ENCODE assay signal across 8 cellular contexts in the genomic region with DNA sequence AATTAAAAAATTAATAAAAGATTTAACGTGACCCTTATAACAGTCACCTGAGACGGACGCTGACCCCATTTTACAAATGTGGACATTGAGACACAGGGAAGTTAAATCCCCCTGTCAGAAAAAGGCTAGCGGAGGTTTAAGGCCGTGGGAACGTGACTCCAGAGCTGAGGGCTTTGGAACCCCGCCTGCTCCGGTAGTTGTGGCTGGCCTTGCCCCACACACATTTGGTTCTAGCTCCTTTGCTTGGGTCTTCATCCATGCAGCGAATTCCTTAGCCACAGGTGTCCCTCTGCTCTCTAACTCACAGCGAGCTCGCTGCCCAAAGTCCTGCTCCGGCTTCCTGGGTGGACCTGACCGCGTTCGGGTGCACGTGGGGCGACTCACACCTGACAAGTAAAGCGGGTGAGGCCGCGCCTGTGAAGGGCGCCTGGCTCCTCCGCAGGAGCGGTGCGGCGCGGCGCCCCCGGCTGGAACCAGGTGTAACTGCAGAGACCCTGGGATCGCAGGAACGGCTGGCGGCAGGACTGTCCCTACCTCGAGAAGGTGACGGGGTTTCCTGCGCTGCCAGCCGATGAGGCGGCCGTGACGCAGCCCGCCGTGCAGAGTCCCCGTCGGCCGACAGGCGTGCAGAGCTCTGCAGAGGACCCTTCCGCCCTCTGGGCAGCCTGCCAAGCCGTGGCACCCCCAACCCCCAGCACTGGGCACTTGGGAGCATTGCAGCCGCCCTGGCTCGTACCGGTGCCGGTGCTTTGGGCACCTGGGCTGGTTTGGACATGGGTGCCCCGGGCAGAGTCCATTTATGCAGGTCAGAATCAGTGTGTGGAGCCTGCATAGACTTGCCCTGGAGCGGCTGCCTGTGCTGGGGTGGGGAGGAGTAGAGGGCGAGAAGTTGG. TPM values are rescaled to one million over a fixed set of nuclear protein-coding genes. Genes with fewer than 3 reads are reported as not detected.
DNase-seq lines count a peak whose midpoint lies in the region; ATAC-seq and TF ChIP-seq lines count a peak whose summit lies in the region.

No MANE protein-coding gene starts in this region.

- BruUV-seq in A673 (replicated peaks; lab: Mats Ljungman, UMichigan) = no TSS peak
- no TSS peak for BruUV-seq in Panc1 (replicated peaks; lab: Mats Ljungman, UMichigan)

- peaks cover 34% of the 10 kb centered on the region for H3K4me1 Mint-ChIP-seq in activated naive CD4-positive, alpha-beta T cell treated with anti-CD3 and anti-CD28 coated beads for 36 hours (ENCODE audit: low read depth)

- intact Hi-C loops in A673 (cut with micrococcal nuclease; ENCODE audit: unreplicated experiment) (no loop called here), Panc1 (cut with micrococcal nuclease; ENCODE audit: unreplicated experiment) (loop anchor here (5.0 kb wide), 1 partner anchor 84 kb away; no protein-coding TSS in a partner anchor), left ventricle myocardium inferior (cut with micrococcal nuclease) (no loop called here)
- intact Hi-C loops in activated naive CD4-positive, alpha-beta T cell treated with anti-CD3 and anti-CD28 coated beads for 36 hours (cut with micrococcal nuclease) = loop anchor here (1.0 to 5.0 kb wide), 8 partner anchors 9 to 349 kb away; a partner anchor contains a TSS

- peak overlapping the region; percentile 63 for H3K4me3 Mint-ChIP-seq in activated naive CD4-positive, alpha-beta T cell treated with anti-CD3 and anti-CD28 coated beads for 36 hours

- POLR2A ChIA-PET in A673 (lab: Charles Lee; ENCODE audit: low non-redundant PET) = no interaction called here
- POLR2A ChIA-PET in Panc1 (lab: Charles Lee) = interaction anchor here (0.6 to 0.7 kb wide), 3 partner anchors 93 to 428 kb away, joined by 3 to 6 read pairs (median 4); no protein-coding TSS in a partner anchor

- DNase-seq in A673 (ENCODE audit: low spot score) = no peak
- DNase-seq in GM19238 (ENCODE audit: insufficient read length, low spot score) = peak; percentile 70
- no peak for DNase-seq in Panc1 (ENCODE audit: low read depth, low spot score)
- DNase-seq in activated naive CD4-positive, alpha-beta T cell treated with anti-CD3 and anti-CD28 coated beads for 36 hours = peak; percentile 91
- peak; percentile 50 for DNase-seq in left ventricle myocardium inferior
- no peak for DNase-seq in retinal pigment epithelial cell (ENCODE audit: low read depth)
- no peak for DNase-seq in SW 1271 (lab: John Stamatoyannopoulos, UW)

- TF ChIP-seq CTCF in A673 (conservative IDR thresholded peaks at IDR 0.05; ENCODE audit: low read depth, low read length) (peak; percentile 48), Panc1 (IDR thresholded peaks at IDR 0.05) (peak; percentile 94), left ventricle myocardium inferior (IDR thresholded peaks at IDR 0.05; ENCODE audit: borderline replicate concordance) (peak; percentile 73), retinal pigment epithelial cell (conservative IDR thresholded peaks at IDR 0.05; ENCODE audit: low read depth, low read length) (peak; percentile 73)

- no peaks in the 10 kb centered on the region for H3K36me3 Mint-ChIP-seq in activated naive CD4-positive, alpha-beta T cell treated with anti-CD3 and anti-CD28 coated beads for 36 hours (ENCODE audit: low read depth)

- H3K4me1 ChIP-seq in A673 (ENCODE audit: insufficient read depth, low read length, poor library complexity, severe bottlenecking) = peaks cover 37% of the 10 kb centered on the region
- H3K4me1 ChIP-seq in Panc1 (ENCODE audit: control insufficient read depth, insufficient read depth, low read length) = peaks cover 61% of the 10 kb centered on the region
- peaks cover 36% of the 10 kb centered on the region for H3K4me1 ChIP-seq in left ventricle myocardium inferior

- H3K27ac Mint-ChIP-seq in activated naive CD4-positive, alpha-beta T cell treated with anti-CD3 and anti-CD28 coated beads for 36 hours = peak overlapping the region; percentile 61

- H3K27me3 ChIP-seq in A673 (replicated peaks; ENCODE audit: insufficient read depth, low read depth, low read length, poor library complexity) (no peaks in the 10 kb centered on the region), Panc1 (ENCODE audit: control insufficient read depth, insufficient read depth, low read length) (no peaks in the 10 kb centered on the region), left ventricle myocardium inferior (ENCODE audit: low read depth) (peaks cover 45% of the 10 kb centered on the region)

- in situ Hi-C loops in Panc1 (cut with HindIII; ENCODE audit: low pct_unique_long_range_greater_than_20kb, low sequenced_read_pairs) = loop anchor here (10.0 kb wide), 1 partner anchor 59 kb away; no protein-coding TSS in a partner anchor

- peaks cover 6% of the 10 kb centered on the region for H3K9me3 Mint-ChIP-seq in activated naive CD4-positive, alpha-beta T cell treated with anti-CD3 and anti-CD28 coated beads for 36 hours

- H3K4me3 ChIP-seq in A673 (ENCODE audit: low read depth, low read length, poor library complexity, severe bottlenecking) (no peak overlapping the region), Panc1 (ENCODE audit: low read depth in 2 of 2, low read length in 2 of 2) (peak overlapping the region; percentile 35 to 51), left ventricle myocardium inferior (peak overlapping the region; percentile 67), retinal pigment epithelial cell (ENCODE audit: low read length) (peak overlapping the region; percentile 45)

- H3K27ac ChIP-seq in A673 (ENCODE audit: low read depth, low read length, poor library complexity, severe bottlenecking) (no peak overlapping the region), Panc1 (ENCODE audit: low read length) (peak overlapping the region; percentile 74), left ventricle myocardium inferior (replicated peaks) (no peak overlapping the region)

- H3K36me3 ChIP-seq in A673 (ENCODE audit: insufficient read depth, low read length, poor library complexity, severe bottlenecking) (no peaks in the 10 kb centered on the region), Panc1 (ENCODE audit: control insufficient read depth, insufficient read depth, low read length) (no peaks in the 10 kb centered on the region), left ventricle myocardium inferior (no peaks in the 10 kb centered on the region)

- peaks cover 21% of the 10 kb centered on the region for H3K27me3 Mint-ChIP-seq in activated naive CD4-positive, alpha-beta T cell treated with anti-CD3 and anti-CD28 coated beads for 36 hours (ENCODE audit: low read depth)

- peaks cover 8% of the 10 kb centered on the region for H3K9me3 ChIP-seq in A673 (ENCODE audit: low read depth, low read length, poor library complexity, severe bottlenecking)
- no peaks in the 10 kb centered on the region for H3K9me3 ChIP-seq in Panc1 (ENCODE audit: control insufficient read depth, insufficient read depth, low read depth, low read length)
- no peaks in the 10 kb centered on the region for H3K9me3 ChIP-seq in left ventricle myocardium inferior (replicated peaks)

- CTCF ChIA-PET in A673 (lab: Charles Lee) (no interaction called here), Panc1 (lab: Charles Lee) (interaction anchor here (0.6 to 1.1 kb wide), 5 partner anchors 17 to 200 kb away, joined by 3 read pairs; no protein-coding TSS in a partner anchor)
- CTCF ChIA-PET in activated naive CD4-positive, alpha-beta T cell treated with anti-CD3 and anti-CD28 coated beads for 36 hours (lab: Charles Lee) = interaction anchor here (0.7 to 2.9 kb wide), 19 partner anchors 11 to 219 kb away, joined by 3 to 15 read pairs (median 4); a partner anchor contains a TSS

- ATAC-seq in HG03439 (IDR thresholded peaks at IDR 0.05; ENCODE audit: unreplicated experiment) (peak; percentile 58), Panc1 (peak; percentile 83)

RNA-seq across cellular contexts. Expression of a gene that starts 2.4 kb away (rescaled TPM):
- total RNA-seq in A673 (2021) (0.37 TPM in 1 of 2 replicates, not detected in the other), Panc1 (2021; ENCODE audit: unreplicated experiment) (1.1 TPM), left ventricle myocardium inferior (not detected)
- polyA plus RNA-seq in Panc1 (2012; ENCODE audit: insufficient read length) = 3.0 TPM
- not detected for total RNA-seq in activated naive CD4-positive, alpha-beta T cell treated with anti-CD3 and anti-CD28 coated beads for 36 hours

RNA-seq across cellular contexts. Expression of a gene that starts 28.1 kb away (rescaled TPM):
- total RNA-seq in A673 (2021) (54.8 and 55.1 TPM in 2 replicates), Panc1 (2021; ENCODE audit: unreplicated experiment) (70.6 TPM), left ventricle myocardium inferior (22.2 TPM)
- polyA plus RNA-seq in Panc1 (2012; ENCODE audit: insufficient read length) = 12.9 TPM
- total RNA-seq in activated naive CD4-positive, alpha-beta T cell treated with anti-CD3 and anti-CD28 coated beads for 36 hours = 10 to 100 TPM; 27.1 to 27.4 TPM

Comparison
In these comparisons a context has a peak if more than half of its experiments do, and no peak if none do; other contexts are left out.
1. DNase-seq: peak in GM19238 (single experiment), activated naive CD4-positive, alpha-beta T cell treated with anti-CD3 and anti-CD28 coated beads for 36 hours (single experiment) and left ventricle myocardium inferior (single experiment); none in A673 (single experiment), Panc1 (single experiment), retinal pigment epithelial cell (single experiment) and SW 1271 (0 of 2).
2. intact Hi-C loops: an anchor here in Panc1 (5.0 kb wide) and activated naive CD4-positive, alpha-beta T cell treated with anti-CD3 and anti-CD28 coated beads for 36 hours (1.0 to 5.0 kb wide); none called in A673 and left ventricle myocardium inferior.
3. Peak in every context shown above with its lines, with median percentiles within 50 percentile points of each other: CTCF ChIP-seq.